ENCODE assay signal across 34 cellular contexts in the genomic region with DNA sequence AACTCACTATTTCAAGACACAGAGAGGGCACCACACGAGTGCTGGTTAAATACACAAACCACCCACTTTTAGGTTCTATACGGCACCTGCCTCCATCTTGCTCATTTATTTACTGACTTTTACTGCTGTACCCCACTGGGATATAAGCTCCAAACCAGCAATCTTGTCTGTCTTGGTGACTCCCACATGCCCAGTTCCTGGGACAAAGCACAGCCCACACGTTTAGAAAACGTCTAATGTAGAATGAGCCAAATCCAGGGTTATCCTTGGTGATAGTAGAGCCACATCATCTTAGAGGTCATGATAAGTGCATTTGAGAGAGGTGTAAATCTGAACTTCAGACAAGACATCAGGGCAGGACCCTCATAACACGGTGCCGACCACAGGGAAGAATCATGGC.
"Had no signal": no experiment of that assay in that cellular context is flagged by ENCODE, and none has a peak within 500 bp of the region (broad histone marks: within the 10 kb centered on the region; RNA-seq: fewer than 3 reads in every experiment).

No MANE protein-coding gene starts in this region.

- H3K36me3 ChIP-seq: brain microvascular endothelial cell, breast epithelium had no signal

- H3K27me3 Mint-ChIP-seq: activated B cell treated with CpG ODN at 0.5 μM for 24 hours; activated CD4-positive, alpha-beta memory T cell treated with anti-CD3 and anti-CD28 coated beads for 36 hours; activated CD4-positive, alpha-beta T cell treated with anti-CD3 and anti-CD28 coated beads, Interleukin-2, amount 10 ng/mL, durations not matched to agents 24 days and 14 days; activated CD8-positive, alpha-beta T cell treated with anti-CD3 and anti-CD28 coated beads for 36 hours; activated naive CD4-positive, alpha-beta T cell treated with anti-CD3 and anti-CD28 coated beads, Interleukin-2, amount 10 ng/mL, durations not matched to agents 7 days and 5 days; activated naive CD4-positive, alpha-beta T cell treated with anti-CD3 and anti-CD28 coated beads, Interleukin-2, amount 50 U/mL, for 24 hours; activated naive CD8-positive, alpha-beta T cell; activated naive CD8-positive, alpha-beta T cell treated with anti-CD3 and anti-CD28 coated beads, Interleukin-2, amount 10 ng/mL, durations not matched to agents 7 days and 5 days; activated naive CD8-positive, alpha-beta T cell treated with anti-CD3 and anti-CD28 coated beads, Interleukin-2, amount 50 U/mL, for 24 hours had no signal

- H3K4me1 ChIP-seq: body of pancreas, breast epithelium had no signal

- H3K4me3 ChIP-seq: body of pancreas, breast epithelium had no signal

- H3K9me3 ChIP-seq: body of pancreas, breast epithelium had no signal

- H3K4me3 Mint-ChIP-seq: activated B cell treated with CpG ODN at 0.5 μM for 24 hours; activated CD4-positive, alpha-beta memory T cell treated with anti-CD3 and anti-CD28 coated beads for 36 hours; activated CD4-positive, alpha-beta T cell treated with anti-CD3 and anti-CD28 coated beads, Interleukin-2, amount 10 ng/mL, durations not matched to agents 24 days and 14 days; activated CD8-positive, alpha-beta T cell treated with anti-CD3 and anti-CD28 coated beads for 36 hours; activated naive CD4-positive, alpha-beta T cell treated with anti-CD3 and anti-CD28 coated beads, Interleukin-2, amount 10 ng/mL, durations not matched to agents 7 days and 5 days; activated naive CD4-positive, alpha-beta T cell treated with anti-CD3 and anti-CD28 coated beads, Interleukin-2, amount 50 U/mL, for 24 hours; activated naive CD8-positive, alpha-beta T cell; activated naive CD8-positive, alpha-beta T cell treated with anti-CD3 and anti-CD28 coated beads, Interleukin-2, amount 10 ng/mL, durations not matched to agents 7 days and 5 days; activated naive CD8-positive, alpha-beta T cell treated with anti-CD3 and anti-CD28 coated beads, Interleukin-2, amount 50 U/mL, for 24 hours; activated T-cell treated with anti-CD3 and anti-CD28 coated beads, Interleukin-2, amount 50 U/mL, for 4 hours; activated T-cell treated with anti-CD3 and anti-CD28 coated beads, Interleukin-2, amount 50 U/mL, for 72 hours; activated T-helper 1 cell treated with anti-CD3 and anti-CD28 coated beads, Interleukin-12 subunit alpha, Interleukin-12 subunit beta, Interleukin-2, Interleukin-4 antibody, amounts not matched to agents 30 ng/mL and 10 ng/mL and 1 ng/mL, durations not matched to agents 14 hours and 24 hours and 36 hours; T-helper 1 cell treated with Interleukin-12 subunit alpha and Interleukin-12 subunit beta and Interleukin-4 antibody, amounts not matched to agents 30 μg/mL and 1 μg/mL, for 36 hours had no signal

- ATAC-seq: activated CD8-positive, alpha-beta T cell treated with anti-CD3 and anti-CD28 coated beads for 36 hours; activated naive CD8-positive, alpha-beta T cell treated with anti-CD3 and anti-CD28 coated beads, Interleukin-2, amount 50 U/mL, for 24 hours; activated T-cell treated with anti-CD3 and anti-CD28 coated beads, Interleukin-2, amount 50 U/mL, for 4 hours; activated T-cell treated with anti-CD3 and anti-CD28 coated beads, Interleukin-2, amount 50 U/mL, for 72 hours; body of pancreas had no signal

- H3K27me3 ChIP-seq: body of pancreas, brain microvascular endothelial cell, breast epithelium had no signal

- DNase-seq: activated B cell treated with CpG ODN at 0.5 μM for 24 hours; activated CD4-positive, alpha-beta memory T cell treated with anti-CD3 and anti-CD28 coated beads for 36 hours; activated CD4-positive, alpha-beta T cell treated with anti-CD3 and anti-CD28 coated beads for 4 hours; activated CD4-positive, alpha-beta T cell treated with anti-CD3 and anti-CD28 coated beads, Interleukin-2, amount 10 ng/mL, durations not matched to agents 24 days and 14 days; activated CD4-positive, alpha-beta T cell treated with anti-CD3 and anti-CD28 coated beads, Interleukin-2, amount 50 U/mL, for 1 hour; activated CD4-positive, alpha-beta T cell treated with anti-CD3 and anti-CD28 coated beads, Interleukin-2, amount 50 U/mL, for 4 hours; activated CD4-positive, CD25-positive, alpha-beta regulatory T cell treated with anti-CD3 and anti-CD28 coated beads, Interleukin-2, amount 50 U/mL, for 72 hours; activated CD8-positive, alpha-beta memory T cell treated with anti-CD3 and anti-CD28 coated beads, Interleukin-2, amount 50 U/mL, for 4 hours; activated CD8-positive, alpha-beta T cell treated with anti-CD3 and anti-CD28 coated beads for 36 hours; activated effector memory CD4-positive, alpha-beta T cell treated with Interleukin-2 at 50 U/mL for 16 hours; activated gamma-delta T cell; activated naive CD4-positive, alpha-beta T cell treated with anti-CD3 and anti-CD28 coated beads, Interleukin-2, amount 10 ng/mL, durations not matched to agents 7 days and 5 days; activated naive CD4-positive, alpha-beta T cell treated with Interleukin-2 at 50 U/mL for 16 hours; activated naive CD8-positive, alpha-beta T cell treated with anti-CD3 and anti-CD28 coated beads, Interleukin-2, amount 10 ng/mL, durations not matched to agents 7 days and 5 days; activated naive CD8-positive, alpha-beta T cell treated with anti-CD3 and anti-CD28 coated beads, Interleukin-2, amount 50 U/mL, for 24 hours; activated T-cell treated with anti-CD3 and anti-CD28 coated beads for 4 hours; activated T-cell treated with anti-CD3 and anti-CD28 coated beads, Interleukin-2, amount 50 U/mL, for 1 hour; activated T-cell treated with anti-CD3 and anti-CD28 coated beads, Interleukin-2, amount 50 U/mL, for 4 hours; activated T-cell treated with anti-CD3 and anti-CD28 coated beads, Interleukin-2, amount 50 U/mL, for 72 hours; amygdala; anterior cingulate cortex; body of pancreas; brain microvascular endothelial cell; central memory CD4-positive, alpha-beta T cell; cerebellar nuclear complex; T-helper 1 cell; T-helper 9 cell had no signal

- H3K9me3 Mint-ChIP-seq: activated B cell treated with CpG ODN at 0.5 μM for 24 hours; activated CD4-positive, alpha-beta memory T cell treated with anti-CD3 and anti-CD28 coated beads for 36 hours; activated CD8-positive, alpha-beta T cell treated with anti-CD3 and anti-CD28 coated beads for 36 hours; activated naive CD4-positive, alpha-beta T cell treated with anti-CD3 and anti-CD28 coated beads, Interleukin-2, amount 10 ng/mL, durations not matched to agents 7 days and 5 days; activated naive CD4-positive, alpha-beta T cell treated with anti-CD3 and anti-CD28 coated beads, Interleukin-2, amount 50 U/mL, for 24 hours; activated naive CD8-positive, alpha-beta T cell treated with anti-CD3 and anti-CD28 coated beads, Interleukin-2, amount 10 ng/mL, durations not matched to agents 7 days and 5 days; activated naive CD8-positive, alpha-beta T cell treated with anti-CD3 and anti-CD28 coated beads, Interleukin-2, amount 50 U/mL, for 24 hours; activated T-cell treated with anti-CD3 and anti-CD28 coated beads, Interleukin-2, amount 50 U/mL, for 4 hours had no signal

- H3K27ac Mint-ChIP-seq: activated B cell treated with CpG ODN at 0.5 μM for 24 hours; activated CD4-positive, alpha-beta memory T cell treated with anti-CD3 and anti-CD28 coated beads for 36 hours; activated CD4-positive, alpha-beta T cell treated with anti-CD3 and anti-CD28 coated beads, Interleukin-2, amount 10 ng/mL, durations not matched to agents 24 days and 14 days; activated CD8-positive, alpha-beta T cell treated with anti-CD3 and anti-CD28 coated beads for 36 hours; activated naive CD4-positive, alpha-beta T cell treated with anti-CD3 and anti-CD28 coated beads, Interleukin-2, amount 10 ng/mL, durations not matched to agents 7 days and 5 days; activated naive CD8-positive, alpha-beta T cell; activated naive CD8-positive, alpha-beta T cell treated with anti-CD3 and anti-CD28 coated beads, Interleukin-2, amount 10 ng/mL, durations not matched to agents 7 days and 5 days; activated naive CD8-positive, alpha-beta T cell treated with anti-CD3 and anti-CD28 coated beads, Interleukin-2, amount 50 U/mL, for 24 hours; activated T-cell treated with anti-CD3 and anti-CD28 coated beads, Interleukin-2, amount 50 U/mL, for 72 hours; activated T-helper 1 cell treated with anti-CD3 and anti-CD28 coated beads, Interleukin-12 subunit alpha, Interleukin-12 subunit beta, Interleukin-2, Interleukin-4 antibody, amounts not matched to agents 30 ng/mL and 10 ng/mL and 1 ng/mL, durations not matched to agents 14 hours and 24 hours and 36 hours; activated T-helper 2 cell treated with anti-CD3 and anti-CD28 coated beads, Interferon-gamma antibody, Interleukin-2, Interleukin-4, amounts not matched to agents 10 μg/mL and 5 μg/mL and 100 μg/mL, durations not matched to agents 14 hours and 24 hours and 36 hours; T-helper 1 cell treated with Interleukin-12 subunit alpha and Interleukin-12 subunit beta and Interleukin-4 antibody, amounts not matched to agents 30 μg/mL and 1 μg/mL, for 36 hours had no signal

- H3K27ac ChIP-seq: body of pancreas, brain microvascular endothelial cell, breast epithelium, VCaP had no signal
